In the genomic region with DNA sequence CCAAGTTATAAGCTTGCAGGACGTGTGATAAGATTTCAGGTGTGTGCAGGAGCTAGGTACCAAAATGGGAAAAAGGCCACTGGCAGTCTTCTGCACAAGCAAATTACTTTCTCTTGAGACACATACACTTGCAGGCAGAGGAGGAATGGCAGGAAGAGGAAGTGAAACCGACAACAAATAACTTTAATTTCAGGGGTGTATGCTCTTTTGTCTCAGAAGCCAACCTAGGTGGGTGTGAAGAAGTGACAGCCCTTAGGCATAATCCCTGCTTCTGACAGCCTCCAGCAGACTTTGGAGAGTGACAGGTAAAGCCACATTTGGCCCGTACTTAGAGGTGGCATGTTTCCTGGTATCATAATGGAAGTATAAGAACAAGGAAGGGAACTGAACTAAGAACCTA, we compare ENCODE assay signal across 9 cellular contexts.
DNase-seq lines count a peak whose midpoint lies in the region; ATAC-seq and TF ChIP-seq lines count a peak whose summit lies in the region.
"Had no signal": no experiment of that assay in that cellular context is flagged by ENCODE, and none has a peak within 500 bp of the region (broad histone marks: within the 10 kb centered on the region; RNA-seq: fewer than 3 reads in every experiment).

No MANE protein-coding gene starts in this region.

- H3K9me3 Mint-ChIP-seq in memory B cell (no peaks in the 10 kb centered on the region), Calu3 (ENCODE audit: low read depth, unreplicated experiment) (no peaks in the 10 kb centered on the region)

- H3K4me1 Mint-ChIP-seq in memory B cell = peaks cover 25% of the 10 kb centered on the region
- peaks cover 12% of the 10 kb centered on the region for H3K4me1 Mint-ChIP-seq in Calu3 (ENCODE audit: low read depth, unreplicated experiment)

- TF ChIP-seq CTCF in NB4 (IDR thresholded peaks at IDR 0.05; ENCODE audit: low read depth, low read length) (no peak), Calu3 (IDR thresholded peaks at IDR 0.05; ENCODE audit: unreplicated experiment) (no peak)

- H3K36me3 Mint-ChIP-seq in memory B cell (peaks cover 3% of the 10 kb centered on the region), Calu3 (ENCODE audit: insufficient read depth, unreplicated experiment) (no peaks in the 10 kb centered on the region)

- H3K4me3 Mint-ChIP-seq in memory B cell (peak overlapping the region; percentile 70), Calu3 (ENCODE audit: low read depth, unreplicated experiment) (no peak overlapping the region)

- ATAC-seq in GM18861 (IDR thresholded peaks at IDR 0.05; ENCODE audit: unreplicated experiment) = peak; percentile 99
- ATAC-seq in HG02610 (IDR thresholded peaks at IDR 0.05; ENCODE audit: unreplicated experiment) = peak; percentile 98
- peak; percentile 99 for ATAC-seq in memory B cell (ENCODE audit: low read depth)
- no peak for ATAC-seq in left cardiac atrium

- H3K4me3 ChIP-seq in NB4 (ENCODE audit: low read depth, low read length) = no peak overlapping the region
- H3K4me3 ChIP-seq: cardiac muscle cell had no signal

- H3K27me3 Mint-ChIP-seq in memory B cell = no peaks in the 10 kb centered on the region
- no peaks in the 10 kb centered on the region for H3K27me3 Mint-ChIP-seq in Calu3 (ENCODE audit: unreplicated experiment)

- H3K27ac Mint-ChIP-seq in memory B cell (peak overlapping the region; percentile 67), Calu3 (ENCODE audit: unreplicated experiment) (no peak overlapping the region)

- no peak for TF ChIP-seq POLR2A in NB4 (IDR thresholded peaks at IDR 0.05; ENCODE audit: extremely low read depth, insufficient read length)

- no TSS peak for BruUV-seq in Calu3 (replicated peaks; lab: Mats Ljungman, UMichigan)

- intact Hi-C loops in left cardiac atrium (cut with DNase I) (no loop called here), Calu3 (cut with micrococcal nuclease; ENCODE audit: unreplicated experiment) (no loop called here)

- CTCF ChIA-PET in Calu3 (lab: Charles Lee) = interaction anchor here (1.1 kb wide), 1 partner anchor 11 kb away, joined by 3 read pairs; no protein-coding TSS in a partner anchor

- DNase-seq in NB4 (ENCODE audit: low read depth) = peak; percentile 80
- DNase-seq in memory B cell (ENCODE audit: low spot score in 2 of 2) = peak; percentile 19 to 58
- no peak for DNase-seq in cerebellum (ENCODE audit: low spot score)
- no peak for DNase-seq in left cardiac atrium
- DNase-seq in NCI-H82 (lab: John Stamatoyannopoulos, UW) = no peak
- DNase-seq in Calu3 = no peak

Comparison
In these comparisons a context has a peak if more than half of its experiments do, and no peak if none do; other contexts are left out.
1. ATAC-seq: peak in GM18861 (single experiment), HG02610 (single experiment) and memory B cell (single experiment); none in left cardiac atrium (0 of 2).
2. DNase-seq: peak in NB4 (single experiment) and memory B cell (2 of 2); none in cerebellum (single experiment), left cardiac atrium (single experiment), NCI-H82 (single experiment) and Calu3 (single experiment).